8 cellular contexts compared by ENCODE assay signal in the genomic region with DNA sequence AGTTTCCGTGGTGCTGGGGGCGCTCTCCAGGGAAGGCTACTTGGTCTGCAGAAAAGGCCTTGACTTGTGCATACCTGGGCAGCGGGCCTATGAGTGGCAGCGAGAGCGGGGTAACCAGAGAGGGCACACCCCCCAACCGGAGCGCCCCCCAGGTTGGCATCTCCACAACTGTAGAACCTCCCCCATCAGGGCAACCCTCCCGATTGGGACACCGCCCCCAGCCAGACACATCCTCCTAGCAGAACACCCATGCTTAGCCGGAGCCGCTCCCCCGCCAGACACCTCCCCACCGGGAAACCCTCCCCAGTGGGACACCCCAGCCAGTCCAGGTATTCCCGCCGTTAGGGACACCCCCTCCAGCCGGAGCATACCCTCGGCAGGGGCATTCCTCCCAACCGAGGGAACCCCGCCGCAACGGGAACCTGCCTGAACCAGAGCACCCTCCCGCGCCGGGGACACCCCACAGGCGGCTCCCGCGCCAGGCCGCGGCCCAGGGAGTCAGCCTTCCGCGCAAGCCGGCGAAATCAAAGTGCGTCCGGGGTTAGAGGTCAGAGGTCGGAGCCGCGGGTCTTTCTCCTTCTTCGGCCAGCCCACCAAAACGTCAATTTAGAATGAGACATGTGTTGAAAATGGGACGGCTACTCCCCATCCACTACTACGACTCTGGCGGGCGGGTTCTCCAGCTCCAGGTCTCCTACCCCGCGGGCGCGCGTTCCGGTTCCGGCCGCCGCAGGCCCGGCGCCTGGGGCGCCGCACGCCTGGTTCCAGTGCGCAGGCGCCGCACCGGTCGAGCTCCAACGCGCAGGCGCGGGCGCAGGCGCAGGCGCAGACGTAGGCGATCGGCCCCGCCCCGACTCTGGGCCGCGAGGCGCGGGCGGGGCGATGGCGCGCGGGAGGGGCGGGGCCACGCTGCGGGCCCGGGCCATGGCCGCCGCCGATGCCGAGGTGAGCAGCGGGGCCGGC. TPM values are rescaled to one million over a fixed set of nuclear protein-coding genes. Genes with fewer than 3 reads are reported as not detected.
A peak's percentile ranks its signal among the peaks of the same experiment; 100 is the strongest.
DNase-seq lines count a peak whose midpoint lies in the region; ATAC-seq and TF ChIP-seq lines count a peak whose summit lies in the region.

A gene (plus strand): TSS at position 901 of the 963 bp plus-strand sequence. CDS start 24 bp downstream, at position 925.

- H3K4me3 Mint-ChIP-seq in central memory CD8-positive, alpha-beta T cell, result peak within 1 kb of the TSS; percentile 79

- peak; percentile 79 for DNase-seq in NCI-H345 treated with DMSO at 0.1 percent for 48 hours (lab: John Stamatoyannopoulos, UW; ENCODE audit: unreplicated experiment)
- peak; percentile 88 to 94 for DNase-seq in central memory CD8-positive, alpha-beta T cell (ENCODE audit: low spot score in 2 of 2)
- no peak for DNase-seq in kidney epithelial cell (ENCODE audit: low read depth)
- peak; percentile 89 for DNase-seq in stimulated activated CD4-positive, alpha-beta T cell treated with anti-CD3 and anti-CD28 coated beads, Interleukin-15, amount 100 ng/mL, for 24 hours

- no peaks in the 10 kb centered on the region for H3K9me3 Mint-ChIP-seq in central memory CD8-positive, alpha-beta T cell

- H3K27me3 ChIP-seq in ACC112 (ENCODE audit: insufficient read depth, low read length) (no peaks in the 10 kb centered on the region), kidney epithelial cell (ENCODE audit: control insufficient read depth, insufficient read depth, low read length) (no peaks in the 10 kb centered on the region)

- peak within 1 kb of the TSS; percentile 91 for H3K27ac Mint-ChIP-seq in central memory CD8-positive, alpha-beta T cell (ENCODE audit: low read depth)

- H3K4me1 Mint-ChIP-seq in central memory CD8-positive, alpha-beta T cell, result peaks cover 29% of the 10 kb centered on the region

- H2AFZ ChIP-seq in ACC112 (ENCODE audit: low read length, unreplicated experiment), result peak within 1 kb of the TSS; percentile 67

- H3K4me1 ChIP-seq in ACC112 (ENCODE audit: control insufficient read depth, insufficient read depth, low read length, unreplicated experiment), result peaks cover 22% of the 10 kb centered on the region

- H3K36me3 Mint-ChIP-seq in central memory CD8-positive, alpha-beta T cell (ENCODE audit: insufficient read depth), result peaks cover 30% of the 10 kb centered on the region

- H3K27me3 Mint-ChIP-seq in central memory CD8-positive, alpha-beta T cell, result no peaks in the 10 kb centered on the region

- peak; percentile 25 for TF ChIP-seq CTCF in kidney epithelial cell (IDR thresholded peaks at IDR 0.05; ENCODE audit: insufficient read depth, low read length, poor library complexity, severe bottlenecking)

- H3K27ac ChIP-seq in ACC112 (ENCODE audit: low read depth, low read length), result peak within 1 kb of the TSS; percentile 87

- peaks cover 60% of the 10 kb centered on the region for H3K79me2 ChIP-seq in ACC112 (ENCODE audit: control insufficient read depth, insufficient read depth, low read length, unreplicated experiment)

- H3K36me3 ChIP-seq in ACC112 (ENCODE audit: insufficient read depth, low read length), result 0 out of 2 replicates have a peak, but pooled peaks cover 7% of the 10 kb centered on the region
- peaks cover 1% of the 10 kb centered on the region for H3K36me3 ChIP-seq in kidney epithelial cell (ENCODE audit: control insufficient read depth, insufficient read depth, low read length)

- ATAC-seq in GM18868 (IDR thresholded peaks at IDR 0.05; ENCODE audit: unreplicated experiment) (peak; percentile 78), HG03097 (IDR thresholded peaks at IDR 0.05; ENCODE audit: low FRiP score, unreplicated experiment) (peak; percentile 70)
- peak; percentile 76 to 79 for ATAC-seq in activated CD4-positive, CD25-positive, alpha-beta regulatory T cell treated with anti-CD3 and anti-CD28 coated beads, Interleukin-2, amount 50 U/mL, for 24 hours
- ATAC-seq in central memory CD8-positive, alpha-beta T cell (replicated peaks; ENCODE audit: extremely low read depth, poor library complexity, severe bottlenecking), result peak; percentile 74

- H3K4me3 ChIP-seq in ACC112 (ENCODE audit: low read depth, low read length), result peak within 1 kb of the TSS; percentile 99
- H3K4me3 ChIP-seq in kidney epithelial cell (ENCODE audit: low read depth, low read length), result peak within 1 kb of the TSS; percentile 96

RNA-seq across cellular contexts. Expression of the gene that starts here (rescaled TPM):
- 59.9 and 70.9 TPM in 2 replicates for total RNA-seq in kidney epithelial cell
